18 cellular contexts compared by ENCODE assay signal in the genomic region with DNA sequence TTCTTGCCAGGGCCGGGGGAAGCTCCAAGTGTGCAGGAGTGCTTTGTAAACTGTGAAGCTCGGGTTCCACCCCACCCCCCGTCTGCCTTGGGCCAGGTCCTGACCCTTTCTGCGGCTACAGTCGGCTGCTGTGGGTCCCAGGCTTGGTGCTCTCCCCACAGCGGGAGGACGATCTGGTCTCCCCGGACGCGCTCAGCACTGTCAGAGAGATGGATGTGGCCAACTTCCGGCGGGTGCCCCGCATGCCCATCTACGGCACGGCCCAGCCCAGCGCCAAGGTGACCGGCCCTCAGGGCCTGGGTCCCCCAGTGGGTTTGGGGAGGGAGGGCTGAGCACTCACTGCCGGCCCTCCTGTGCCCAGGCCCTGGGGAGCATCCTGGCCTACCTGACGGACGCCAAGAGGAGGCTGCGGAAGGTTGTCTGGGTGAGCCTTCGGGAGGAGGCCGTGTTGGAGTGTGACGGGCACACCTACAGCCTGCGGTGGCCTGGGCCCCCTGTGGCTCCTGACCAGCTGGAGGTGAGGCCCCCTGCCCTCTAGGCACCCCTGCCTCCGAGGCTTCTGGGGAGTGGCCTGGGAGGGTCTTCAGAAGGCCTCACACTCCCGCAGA.
"Had no signal": no experiment of that assay in that cellular context is flagged by ENCODE, and none has a peak within 500 bp of the region (broad histone marks: within the 10 kb centered on the region; RNA-seq: fewer than 3 reads in every experiment).

No MANE protein-coding gene starts in this region.

- H3K4me3 Mint-ChIP-seq: effector memory CD8-positive, alpha-beta T cell; immature natural killer cell; natural killer cell treated with Interleukin-12 subunit alpha and Interleukin-12 subunit beta and Interleukin-15 and Interleukin-18, amount 100 ng/mL, for 72 hours; neural crest cell; stimulated activated naive B cell treated with anti-CD40 and anti-IgM and Interleukin-4, amounts not matched to agents 10 μg/mL and 1 μg/mL and 100 μg/mL, for 72 hours had no signal

- H3K9me3 Mint-ChIP-seq: effector memory CD8-positive, alpha-beta T cell; immature natural killer cell; natural killer cell treated with Interleukin-12 subunit alpha and Interleukin-12 subunit beta and Interleukin-15 and Interleukin-18, amount 100 ng/mL, for 72 hours; neural crest cell; stimulated activated naive B cell treated with anti-CD40 and anti-IgM and Interleukin-4, amounts not matched to agents 10 μg/mL and 1 μg/mL and 100 μg/mL, for 72 hours had no signal

- H3K27ac Mint-ChIP-seq: effector memory CD8-positive, alpha-beta T cell; immature natural killer cell; natural killer cell treated with Interleukin-12 subunit alpha and Interleukin-12 subunit beta and Interleukin-15 and Interleukin-18, amount 100 ng/mL, for 72 hours; progenitor cell of endocrine pancreas; stimulated activated naive B cell treated with anti-CD40 and anti-IgM and Interleukin-4, amounts not matched to agents 10 μg/mL and 1 μg/mL and 100 μg/mL, for 72 hours had no signal

- H3K27me3 Mint-ChIP-seq: stimulated activated naive B cell treated with anti-CD40 and anti-IgM and Interleukin-4, amounts not matched to agents 10 μg/mL and 1 μg/mL and 100 μg/mL, for 72 hours had no signal

- DNase-seq: cortex of kidney; effector memory CD8-positive, alpha-beta T cell; hypothalamus; immature natural killer cell; islet precursor cell; kidney glomerular epithelial cell; left ventricle myocardium superior; lower lobe of right lung; sigmoid colon; stimulated activated CD4-positive, alpha-beta T cell treated with anti-CD3 and anti-CD28 coated beads, Interleukin-2, amount 100 ng/mL, for 24 hours; stimulated activated CD4-positive, alpha-beta T cell treated with anti-CD3 and anti-CD28 coated beads, Interleukin-4, amount 100 ng/mL, for 24 hours; stimulated activated naive B cell treated with anti-CD40 and anti-IgM and Interleukin-4, amounts not matched to agents 10 μg/mL and 1 μg/mL and 100 μg/mL, for 72 hours; stomach; testis; tibial artery had no signal

- ATAC-seq: effector memory CD8-positive, alpha-beta T cell; left ventricle myocardium superior; natural killer cell treated with Interleukin-12 subunit alpha and Interleukin-12 subunit beta and Interleukin-15 and Interleukin-18, amount 100 ng/mL, for 72 hours; stimulated activated naive B cell treated with anti-CD40 and anti-IgM and Interleukin-4, amounts not matched to agents 10 μg/mL and 1 μg/mL and 100 μg/mL, for 72 hours had no signal

- H3K36me3 Mint-ChIP-seq: immature natural killer cell; natural killer cell treated with Interleukin-12 subunit alpha and Interleukin-12 subunit beta and Interleukin-15 and Interleukin-18, amount 100 ng/mL, for 72 hours had no signal
